8 cellular contexts compared by ENCODE assay signal in genomic region chrX:155070975-155071693, GRCh38. TPM values are rescaled to one million over a fixed set of nuclear protein-coding genes. Genes with fewer than 3 reads are reported as not detected.
DNase-seq lines count a peak whose midpoint lies in the region; ATAC-seq and TF ChIP-seq lines count a peak whose summit lies in the region.

TSS of gene BRCC3 (plus strand) at chrX:155071508. CDS start at chrX:155071528, 20 bp downstream.
A gene with protein sequence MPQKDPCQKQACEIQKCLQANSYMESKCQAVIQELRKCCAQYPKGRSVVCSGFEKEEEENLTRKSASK (minus strand): TSS chrX:155071136. CDS start chrX:155064023, 7,113 bp downstream.
A gene with protein sequence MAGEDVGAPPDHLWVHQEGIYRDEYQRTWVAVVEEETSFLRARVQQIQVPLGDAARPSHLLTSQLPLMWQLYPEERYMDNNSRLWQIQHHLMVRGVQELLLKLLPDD (minus strand): TSS chrX:155071136. CDS start chrX:155066010, 5,126 bp downstream.

- peak within 1 kb of the TSS; percentile 77 for H3K27ac ChIP-seq in BLaER1
- peak within 1 kb of the TSS; percentile 76 to 84 for H3K27ac ChIP-seq in liver (ENCODE audit: low read depth in 1 of 2, low read length in 2 of 2)

- H3K9me3 ChIP-seq in BLaER1 (no peaks in the 10 kb centered on the region), liver (ENCODE audit: control insufficient read depth in 4 of 4, low read length in 3 of 4) (no peaks in the 10 kb centered on the region)

- peak within 1 kb of the TSS; percentile 61 for H3K4me2 ChIP-seq in BLaER1

- DNase-seq in NCI-H526 treated with DMSO at 0.1 percent for 48 hours (lab: John Stamatoyannopoulos, UW) (peak; percentile 92), dermis blood vessel endothelial cell (peak; percentile 85)
- DNase-seq in activated CD4-positive, alpha-beta T cell treated with anti-CD3 and anti-CD28 coated beads, Interleukin-2, amount 50 U/mL, for 1 hour = peak; percentile 63
- DNase-seq in stimulated activated CD4-positive, alpha-beta T cell treated with anti-CD3 and anti-CD28 coated beads, Interleukin-4, amount 100 ng/mL, for 1 hour = peak; percentile 70

- H3K9ac ChIP-seq in BLaER1 = peak within 1 kb of the TSS; percentile 86
- peak within 1 kb of the TSS; percentile 43 to 93 for H3K9ac ChIP-seq in liver (ENCODE audit: low read depth in 1 of 2, low read length in 2 of 2)

- TF ChIP-seq RAD21 in liver (IDR thresholded peaks at IDR 0.05) = no peak

- WGBS in liver = under 1% methylated on average over 71 of the region's 81 CpGs

- peaks cover 27% of the 10 kb centered on the region for H3K4me1 ChIP-seq in BLaER1
- H3K4me1 ChIP-seq in liver (ENCODE audit: control insufficient read depth in 4 of 4, insufficient read depth in 4 of 4, low read length in 3 of 4) = peaks cover 3 to 7% (median 4%) of the 10 kb centered on the region in 4 donors

- TF ChIP-seq CTCF in liver (IDR thresholded peaks at IDR 0.05; ENCODE audit: low read depth, low read length, missing input control) = no peak

- H3K36me3 ChIP-seq in BLaER1 = peaks cover 10% of the 10 kb centered on the region
- peaks cover 0 to 4% (median 0%) of the 10 kb centered on the region in 4 donors for H3K36me3 ChIP-seq in liver (ENCODE audit: control insufficient read depth in 4 of 4, insufficient read depth in 3 of 4, low read depth in 1 of 4, low read length in 3 of 4)

- 0 out of 2 replicates have a peak, but pooled peaks cover 21% of the 10 kb centered on the region for H4K20me1 ChIP-seq in BLaER1

- H3K27me3 ChIP-seq in BLaER1 = peaks cover 75% of the 10 kb centered on the region
- no peaks in the 10 kb centered on the region for H3K27me3 ChIP-seq in liver (ENCODE audit: control insufficient read depth in 4 of 4, insufficient read depth in 4 of 4, low read length in 3 of 4)

- ATAC-seq in GM19324 (IDR thresholded peaks at IDR 0.05; ENCODE audit: low FRiP score, unreplicated experiment) = peak; percentile 94
- ATAC-seq in HG03460 (IDR thresholded peaks at IDR 0.05; ENCODE audit: unreplicated experiment) = peak; percentile 91

- peak within 1 kb of the TSS; percentile 77 for H3K4me3 ChIP-seq in BLaER1
- peak within 1 kb of the TSS; percentile 68 to 92 (median 73) for H3K4me3 ChIP-seq in liver (ENCODE audit: low read depth in 1 of 3, low read length in 3 of 3)

TF ChIP-seq in liver, 16 proteins besides CTCF, POLR2A, EP300 and RAD21:
- TF ChIP-seq EGR1 (IDR thresholded peaks at IDR 0.05; ENCODE audit: low read depth in 2 of 2) = peak in 1 of 2 donors; percentile 29
- TF ChIP-seq SP1 (IDR thresholded peaks at IDR 0.05) = no peak
- TF ChIP-seq TAF1 (conservative IDR thresholded peaks at IDR 0.05) = peak; percentile 27
- TF ChIP-seq YY1 (IDR thresholded peaks at IDR 0.05) = peak; percentile 94

RNA-seq across cellular contexts. Expression of gene BRCC3, which starts in this region (rescaled TPM):
- total RNA-seq in dermis blood vessel endothelial cell (17.4 and 28.9 TPM in 2 replicates), liver (10 to 100 TPM in 1 of 2 donors, 1 to 10 TPM in 1; 7.8 to 10.9 TPM)
- polyA plus RNA-seq in liver = 10 to 100 TPM in 1 of 2 donors, 1 to 10 TPM in 1; 9.3 to 12.2 TPM

RNA-seq across cellular contexts. Expression of the second gene that starts in this region (rescaled TPM):
- total RNA-seq in dermis blood vessel endothelial cell = 11.7 and 16.3 TPM in 2 replicates
- 1 to 10 TPM; 4.2 to 4.9 TPM for total RNA-seq in liver
- polyA plus RNA-seq in liver = 10 to 100 TPM; 15.9 to 17.3 TPM

RNA-seq across cellular contexts. Expression of the third gene that starts in this region (rescaled TPM):
- 3.1 and 9.9 TPM in 2 replicates for total RNA-seq in dermis blood vessel endothelial cell
- total RNA-seq in liver = 1 to 10 TPM; 2.2 to 2.8 TPM
- polyA plus RNA-seq in liver = 1 to 10 TPM; 7.7 to 10.0 TPM

Comparison
In these comparisons a context has a peak if more than half of its experiments do, and no peak if none do; other contexts are left out.
1. Peak in every context shown above with its lines: DNase-seq, ATAC-seq, H3K4me3 ChIP-seq and H3K27ac ChIP-seq.